8 cellular contexts compared by ENCODE assay signal in genomic region chr12:47905313-47905730, GRCh38. TPM values are rescaled to one million over a fixed set of nuclear protein-coding genes. Genes with fewer than 3 reads are reported as not detected.
DNase-seq lines count a peak whose midpoint lies in the region; ATAC-seq and TF ChIP-seq lines count a peak whose summit lies in the region.

No MANE protein-coding gene starts in this region.

- intact Hi-C loops in natural killer cell (cut with micrococcal nuclease), result loop anchor here (1.0 kb wide), 1 partner anchor 58 kb away; the partner anchor contains the start of gene TMEM106C

- CTCF ChIA-PET in activated naive CD4-positive, alpha-beta T cell treated with anti-CD3 and anti-CD28 coated beads, Interleukin-2, amount 10 ng/mL, durations not matched to agents 7 days and 5 days (lab: Charles Lee), result interaction anchor here (0.7 to 2.4 kb wide), 11 partner anchors 11 to 252 kb away, joined by 3 to 26 read pairs (median 4); partner anchors contain the start of gene ASB8

- H3K36me3 Mint-ChIP-seq in activated naive CD4-positive, alpha-beta T cell treated with anti-CD3 and anti-CD28 coated beads, Interleukin-2, amount 10 ng/mL, durations not matched to agents 7 days and 5 days, result peaks cover 2% of the 10 kb centered on the region
- H3K36me3 Mint-ChIP-seq in natural killer cell, result no peaks in the 10 kb centered on the region

- peak overlapping the region; percentile 83 for H3K4me3 Mint-ChIP-seq in activated naive CD4-positive, alpha-beta T cell treated with anti-CD3 and anti-CD28 coated beads, Interleukin-2, amount 10 ng/mL, durations not matched to agents 7 days and 5 days
- H3K4me3 Mint-ChIP-seq in natural killer cell, result peak overlapping the region; percentile 86

- H3K27ac ChIP-seq in SJSA1, result no peak overlapping the region

- no peak overlapping the region for H3K27ac Mint-ChIP-seq in activated naive CD4-positive, alpha-beta T cell treated with anti-CD3 and anti-CD28 coated beads, Interleukin-2, amount 10 ng/mL, durations not matched to agents 7 days and 5 days
- peak overlapping the region in 1 of 2 donors; percentile 75 for H3K27ac Mint-ChIP-seq in natural killer cell

- TF ChIP-seq CTCF in epithelial cell of proximal tubule (conservative IDR thresholded peaks at IDR 0.05; ENCODE audit: low read depth, low read length) (peak; percentile 69), natural killer cell (IDR thresholded peaks at IDR 0.05) (no peak)

- peak overlapping the region; percentile 41 for H3K4me3 ChIP-seq in SJSA1
- peak overlapping the region; percentile 68 for H3K4me3 ChIP-seq in epithelial cell of proximal tubule (ENCODE audit: low read depth, low read length)

- H3K27me3 ChIP-seq in SJSA1 (replicated peaks), result peaks cover 13% of the 10 kb centered on the region

- peaks cover 24% of the 10 kb centered on the region for H3K4me1 ChIP-seq in SJSA1 (replicated peaks)

- H3K9me3 Mint-ChIP-seq in activated naive CD4-positive, alpha-beta T cell treated with anti-CD3 and anti-CD28 coated beads, Interleukin-2, amount 10 ng/mL, durations not matched to agents 7 days and 5 days, result no peaks in the 10 kb centered on the region
- no peaks in the 10 kb centered on the region for H3K9me3 Mint-ChIP-seq in natural killer cell

- peaks cover 42% of the 10 kb centered on the region for H3K4me1 Mint-ChIP-seq in activated naive CD4-positive, alpha-beta T cell treated with anti-CD3 and anti-CD28 coated beads, Interleukin-2, amount 10 ng/mL, durations not matched to agents 7 days and 5 days
- peaks cover 35 to 43% of the 10 kb centered on the region in 2 donors for H3K4me1 Mint-ChIP-seq in natural killer cell

- ATAC-seq in HG02970 (IDR thresholded peaks at IDR 0.05; ENCODE audit: low FRiP score, unreplicated experiment) (peak; percentile 20), natural killer cell (peak; percentile 32 to 40 (median 34))

- peaks cover 60% of the 10 kb centered on the region for H3K27me3 Mint-ChIP-seq in activated naive CD4-positive, alpha-beta T cell treated with anti-CD3 and anti-CD28 coated beads, Interleukin-2, amount 10 ng/mL, durations not matched to agents 7 days and 5 days
- peaks cover 37 to 47% of the 10 kb centered on the region in 2 donors for H3K27me3 Mint-ChIP-seq in natural killer cell (ENCODE audit: low read depth in 2 of 2)

- DNase-seq in activated naive CD4-positive, alpha-beta T cell treated with anti-CD3 and anti-CD28 coated beads, Interleukin-2, amount 10 ng/mL, durations not matched to agents 7 days and 5 days, result no peak
- DNase-seq in activated naive CD4-positive, alpha-beta T cell treated with Interleukin-2 at 50 U/mL for 16 hours, result no peak
- no peak for DNase-seq in SJSA1 (ENCODE audit: low read depth in 1 of 2, low spot score in 2 of 2)
- no peak for DNase-seq in epithelial cell of proximal tubule (ENCODE audit: low read depth)
- DNase-seq in natural killer cell, result peak; percentile 44
- no peak for DNase-seq in HUDEP-2 (lab: John Stamatoyannopoulos, UW; ENCODE audit: unreplicated experiment in 76 of 76)
- no peak for DNase-seq in GM19238 (ENCODE audit: insufficient read length, low spot score)

- no peaks in the 10 kb centered on the region for H3K36me3 ChIP-seq in SJSA1

- H3K9me3 ChIP-seq in SJSA1 (replicated peaks), result no peaks in the 10 kb centered on the region

RNA-seq across cellular contexts. Expression of gene VDR, which starts 0.5 kb away (rescaled TPM):
- total RNA-seq in SJSA1 (2014; rRNA removed; shearing (Covaris generic)), result 1.4 and 2.5 TPM in 2 replicates
- total RNA-seq in epithelial cell of proximal tubule (4.7 and 6.7 TPM in 2 replicates), natural killer cell (1 to 10 TPM; 1.1 to 2.5 (median 1.6) TPM)

RNA-seq across cellular contexts. Expression of gene TMEM106C, which starts 58.1 kb away (rescaled TPM):
- 83.1 and 143 TPM in 2 replicates for total RNA-seq in SJSA1 (2014; rRNA removed; shearing (Covaris generic))
- total RNA-seq in epithelial cell of proximal tubule, result 159 and 164 TPM in 2 replicates
- 10 to 100 TPM; 19.1 to 26.2 (median 22.5) TPM for total RNA-seq in natural killer cell
